In genomic region chr7:127256326-127256725, GRCh38 we compare ENCODE assay signal across 23 cellular contexts.
"Had no signal": no experiment of that assay in that cellular context is flagged by ENCODE, and none has a peak within 500 bp of the region (broad histone marks: within the 10 kb centered on the region; RNA-seq: fewer than 3 reads in every experiment).

No MANE protein-coding gene starts in this region.

- DNase-seq: activated CD4-positive, alpha-beta memory T cell treated with anti-CD3 and anti-CD28 coated beads for 36 hours; activated CD4-positive, alpha-beta T cell treated with anti-CD3 and anti-CD28 coated beads for 1 hour; activated CD4-positive, alpha-beta T cell treated with anti-CD3 and anti-CD28 coated beads for 48 hours; activated CD8-positive, alpha-beta memory T cell treated with anti-CD3 and anti-CD28 coated beads, Interleukin-2, amount 10 ng/mL, durations not matched to agents 7 days and 5 days; activated CD8-positive, alpha-beta memory T cell treated with anti-CD3 and anti-CD28 coated beads, Interleukin-2, amount 50 U/mL, for 4 hours; activated CD8-positive, alpha-beta T cell treated with anti-CD3 and anti-CD28 coated beads, Interleukin-2, amount 10 ng/mL, durations not matched to agents 7 days and 5 days; activated effector memory CD4-positive, alpha-beta T cell treated with anti-CD3 and anti-CD28 coated beads, Interleukin-2, amount 50 U/mL, for 16 hours; activated naive CD4-positive, alpha-beta T cell treated with anti-CD3 and anti-CD28 coated beads for 36 hours; activated naive CD8-positive, alpha-beta T cell treated with anti-CD3 and anti-CD28 coated beads for 36 hours; activated naive CD8-positive, alpha-beta T cell treated with anti-CD3 and anti-CD28 coated beads, Interleukin-2, amount 50 U/mL, for 24 hours; activated T-cell treated with anti-CD3 and anti-CD28 coated beads, Interleukin-2, amount 50 U/mL, for 1 hour; activated T-cell treated with anti-CD3 and anti-CD28 coated beads, Interleukin-2, amount 50 U/mL, for 48 hours; adrenal gland; amygdala; aorta; body of pancreas; dorsolateral prefrontal cortex; effector memory CD4-positive, alpha-beta T cell; endodermal cell; esophagus squamous epithelium; head of caudate nucleus; T-helper 2 cell had no signal

- H3K4me3 ChIP-seq: adrenal gland, body of pancreas, coronary artery, dorsolateral prefrontal cortex, esophagus squamous epithelium had no signal
